Comparison of ENCODE assay signal across 13 cellular contexts in the genomic region with DNA sequence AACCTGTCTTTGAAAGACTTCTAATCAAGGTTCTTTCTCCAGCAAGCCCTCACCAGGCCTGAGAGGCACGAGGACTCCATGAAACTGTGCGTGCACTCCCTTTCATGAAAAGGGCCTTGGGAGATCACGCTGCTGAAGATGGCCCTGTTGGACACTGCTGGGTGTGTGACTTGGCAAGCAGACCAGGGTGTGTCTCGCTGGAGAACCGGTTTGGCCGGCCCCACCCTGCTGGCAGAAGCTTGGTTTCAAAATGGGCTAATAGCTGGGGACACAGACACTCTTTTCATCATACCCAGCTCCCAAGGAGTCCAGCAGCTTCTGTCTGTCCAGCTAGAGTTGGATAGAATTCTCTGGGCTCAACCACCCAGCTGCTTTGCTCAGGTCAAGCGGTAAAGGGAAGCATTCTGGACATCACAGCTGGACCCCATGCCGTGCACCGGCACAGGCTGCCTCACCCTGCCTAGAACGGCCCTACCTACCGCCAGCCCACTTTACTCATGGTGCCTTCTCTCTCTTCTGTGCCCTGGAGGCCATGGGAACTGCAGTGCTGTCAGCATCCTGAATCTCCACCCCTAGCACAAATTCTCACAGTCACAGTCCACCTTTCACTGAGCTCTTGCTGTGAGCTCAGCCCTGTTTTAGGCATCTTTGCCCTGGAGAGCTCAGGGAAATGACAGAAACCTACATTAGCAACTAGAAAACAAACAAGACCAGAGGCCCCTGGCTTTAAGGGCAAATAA. TPM values are rescaled to one million over a fixed set of nuclear protein-coding genes. Genes with fewer than 3 reads are reported as not detected.
A peak's percentile ranks its signal among the peaks of the same experiment; 100 is the strongest.
DNase-seq lines count a peak whose midpoint lies in the region; ATAC-seq, FAIRE-seq and TF ChIP-seq lines count a peak whose summit lies in the region.
"Had no signal": no experiment of that assay in that cellular context is flagged by ENCODE, and none has a peak within 500 bp of the region (broad histone marks: within the 10 kb centered on the region; RNA-seq: fewer than 3 reads in every experiment).

No MANE protein-coding gene starts in this region.

- H3K27ac ChIP-seq in gastrocnemius medialis (peak overlapping the region; percentile 60 to 78 (median 72)), SJCRH30 (no peak overlapping the region)
- H3K27ac ChIP-seq: uterus had no signal

- H3K27me3 ChIP-seq in gastrocnemius medialis = no peaks in the 10 kb centered on the region
- H3K27me3 ChIP-seq in SJCRH30 = no peaks in the 10 kb centered on the region
- H3K27me3 ChIP-seq: uterus had no signal

- intact Hi-C loops in Calu3 (cut with micrococcal nuclease; ENCODE audit: unreplicated experiment) (loop anchor here (2.0 to 5.0 kb wide), 2 partner anchors 39 to 41 kb away; no protein-coding TSS in a partner anchor), gastrocnemius medialis (cut with DNase I; ENCODE audit: low total_unique reads) (loop anchor here (5.0 kb wide), 1 partner anchor 39 kb away; no protein-coding TSS in a partner anchor)

- no peaks in the 10 kb centered on the region for H3K9me3 Mint-ChIP-seq in Calu3 (ENCODE audit: low read depth, unreplicated experiment)
- H3K9me3 Mint-ChIP-seq in activated CD4-positive, alpha-beta T cell treated with anti-CD3 and anti-CD28 coated beads, Interleukin-2, amount 10 ng/mL, durations not matched to agents 7 days and 5 days = no peaks in the 10 kb centered on the region
- H3K9me3 Mint-ChIP-seq: CD8-positive, alpha-beta memory T cell had no signal

- peaks cover 21 to 28% of the 10 kb centered on the region in 2 donors for H3K4me1 ChIP-seq in gastrocnemius medialis
- H3K4me1 ChIP-seq in SJCRH30 = peaks cover 48% of the 10 kb centered on the region
- H3K4me1 ChIP-seq: uterus had no signal

- in situ Hi-C loops in gastrocnemius medialis (cut with MboI; ENCODE audit: low sequenced_read_pairs in 4 of 4) = no loop called here

- no peak for TF ChIP-seq POLR2A in gastrocnemius medialis (IDR thresholded peaks at IDR 0.05)
- no peak for TF ChIP-seq POLR2A in GM12891 (IDR thresholded peaks at IDR 0.05; ENCODE audit: low read depth, low read length)

- CTCF ChIA-PET in Calu3 (lab: Charles Lee) = interaction anchor here (0.6 to 2.6 kb wide), 9 partner anchors 8 to 41 kb away, joined by 3 to 9 read pairs (median 4); partner anchors contain the start of gene PKP1
- CTCF ChIA-PET in activated CD4-positive, alpha-beta T cell treated with anti-CD3 and anti-CD28 coated beads, Interleukin-2, amount 10 ng/mL, durations not matched to agents 7 days and 5 days (lab: Charles Lee) = no interaction called here

- H3K27me3 Mint-ChIP-seq in Calu3 (ENCODE audit: unreplicated experiment) = no peaks in the 10 kb centered on the region
- H3K27me3 Mint-ChIP-seq in activated CD4-positive, alpha-beta T cell treated with anti-CD3 and anti-CD28 coated beads, Interleukin-2, amount 10 ng/mL, durations not matched to agents 7 days and 5 days = peaks cover 16% of the 10 kb centered on the region

- peaks cover 20% of the 10 kb centered on the region for H3K36me3 Mint-ChIP-seq in Calu3 (ENCODE audit: insufficient read depth, unreplicated experiment)
- H3K36me3 Mint-ChIP-seq in activated CD4-positive, alpha-beta T cell treated with anti-CD3 and anti-CD28 coated beads, Interleukin-2, amount 10 ng/mL, durations not matched to agents 7 days and 5 days (ENCODE audit: low read depth) = no peaks in the 10 kb centered on the region
- H3K36me3 Mint-ChIP-seq: CD8-positive, alpha-beta memory T cell had no signal

- H3K4me1 Mint-ChIP-seq in Calu3 (ENCODE audit: low read depth, unreplicated experiment) = peaks cover 36% of the 10 kb centered on the region
- H3K4me1 Mint-ChIP-seq in activated CD4-positive, alpha-beta T cell treated with anti-CD3 and anti-CD28 coated beads, Interleukin-2, amount 10 ng/mL, durations not matched to agents 7 days and 5 days = no peaks in the 10 kb centered on the region
- H3K4me1 Mint-ChIP-seq: CD8-positive, alpha-beta memory T cell had no signal

- H3K4me3 ChIP-seq in gastrocnemius medialis = no peak overlapping the region
- H3K4me3 ChIP-seq in SJCRH30 = no peak overlapping the region
- H3K4me3 ChIP-seq: uterus had no signal

- peak overlapping the region; percentile 68 for H3K27ac Mint-ChIP-seq in Calu3 (ENCODE audit: unreplicated experiment)
- H3K27ac Mint-ChIP-seq in activated CD4-positive, alpha-beta T cell treated with anti-CD3 and anti-CD28 coated beads, Interleukin-2, amount 10 ng/mL, durations not matched to agents 7 days and 5 days = no peak overlapping the region
- H3K27ac Mint-ChIP-seq: CD8-positive, alpha-beta memory T cell had no signal

- FAIRE-seq in GM12891 (lab: Jason Lieb, UNC) = no peak
- FAIRE-seq: endometrium, RCC 7860 had no signal

- H3K4me3 Mint-ChIP-seq in Calu3 (ENCODE audit: low read depth, unreplicated experiment) = peak overlapping the region; percentile 36
- H3K4me3 Mint-ChIP-seq in activated CD4-positive, alpha-beta T cell treated with anti-CD3 and anti-CD28 coated beads, Interleukin-2, amount 10 ng/mL, durations not matched to agents 7 days and 5 days = no peak overlapping the region
- H3K4me3 Mint-ChIP-seq: CD8-positive, alpha-beta memory T cell had no signal

- TF ChIP-seq CTCF in Calu3 (IDR thresholded peaks at IDR 0.05; ENCODE audit: unreplicated experiment) (no peak), gastrocnemius medialis (IDR thresholded peaks at IDR 0.05 in 4 of 5, conservative IDR thresholded peaks at IDR 0.05 in 1 of 5) (no peak)

- POLR2A ChIA-PET in activated CD4-positive, alpha-beta T cell treated with anti-CD3 and anti-CD28 coated beads, Interleukin-2, amount 10 ng/mL, durations not matched to agents 7 days and 5 days (lab: Charles Lee) = no interaction called here

- peak; percentile 86 for DNase-seq in Calu3
- DNase-seq in NCI-H2029 (lab: John Stamatoyannopoulos, UW) = peak; percentile 63
- DNase-seq in dermis blood vessel endothelial cell = peak; percentile 24
- DNase-seq in gastrocnemius medialis = peak in 1 of 2 donors; percentile 67
- DNase-seq in GM12891 (ENCODE audit: insufficient read length, low spot score) = no peak
- no peak for DNase-seq in D341Med (ENCODE audit: low spot score)
- no peak for DNase-seq in activated CD4-positive, alpha-beta T cell treated with anti-CD3 and anti-CD28 coated beads, Interleukin-2, amount 10 ng/mL, durations not matched to agents 7 days and 5 days
- DNase-seq in SJCRH30 = no peak
- DNase-seq: CD8-positive, alpha-beta memory T cell; uterus had no signal

- BruUV-seq in Calu3 (replicated peaks; lab: Mats Ljungman, UMichigan) = no TSS peak

- H3K9me3 ChIP-seq in gastrocnemius medialis (no peaks in the 10 kb centered on the region), SJCRH30 (replicated peaks) (no peaks in the 10 kb centered on the region)
- H3K9me3 ChIP-seq: uterus had no signal

- ATAC-seq in gastrocnemius medialis = peak in 1 of 2 donors; percentile 11
- ATAC-seq: sciatic nerve had no signal

- H3K36me3 ChIP-seq in gastrocnemius medialis (no peaks in the 10 kb centered on the region), SJCRH30 (no peaks in the 10 kb centered on the region)
- H3K36me3 ChIP-seq: uterus had no signal

TF ChIP-seq in GM12891, 5 proteins besides CTCF, POLR2A, EP300 and RAD21:
- TF ChIP-seq POU2F2 (IDR thresholded peaks at IDR 0.05; ENCODE audit: low read depth, low read length) (no peak), POLR2AphosphoS5 (IDR thresholded peaks at IDR 0.05; ENCODE audit: low read depth, low read length) (no peak)

RNA-seq across cellular contexts. Expression of gene PKP1, which starts 24.6 kb away (rescaled TPM):
- total RNA-seq in Calu3 (2022) (0.09 and 0.17 TPM in 2 replicates), dermis blood vessel endothelial cell (0.19 and 0.85 TPM in 2 replicates), gastrocnemius medialis (1 to 10 TPM in 3 of 4 donors, under 1 TPM in 1; 0.71 to 4.5 (median 1.2) TPM)
- polyA plus RNA-seq in GM12891 (2012; ENCODE audit: low read depth, missing spikeins) = not detected
- total RNA-seq in activated CD4-positive, alpha-beta T cell treated with anti-CD3 and anti-CD28 coated beads, Interleukin-2, amount 10 ng/mL, durations not matched to agents 7 days and 5 days = not detected
- total RNA-seq in SJCRH30 (2014; rRNA removed; shearing (Covaris generic)) = not detected in 2 replicates
- total RNA-seq: CD8-positive, alpha-beta memory T cell had no signal
- polyA plus RNA-seq: CD8-positive, alpha-beta memory T cell had no signal

Comparison
In these comparisons a context has a peak if more than half of its experiments do, and no peak if none do; other contexts are left out.
1. DNase-seq: peak in Calu3 (single experiment), NCI-H2029 (single experiment) and dermis blood vessel endothelial cell (single experiment); none in GM12891 (single experiment), D341Med (single experiment), activated CD4-positive, alpha-beta T cell treated with anti-CD3 and anti-CD28 coated beads, Interleukin-2, amount 10 ng/mL, durations not matched to agents 7 days and 5 days (single experiment) and SJCRH30 (0 of 2).